ENCODE assay signal across 24 cellular contexts in genomic region chr1:52334906-52335528, GRCh38.
"Had no signal": no experiment of that assay in that cellular context is flagged by ENCODE, and none has a peak within 500 bp of the region (broad histone marks: within the 10 kb centered on the region; RNA-seq: fewer than 3 reads in every experiment).

No MANE protein-coding gene starts in this region.

- DNase-seq: activated CD4-positive, alpha-beta T cell treated with anti-CD3 and anti-CD28 coated beads for 48 hours; activated CD4-positive, alpha-beta T cell treated with anti-CD3 and anti-CD28 coated beads, Interleukin-2, amount 50 U/mL, for 4 hours; activated CD4-positive, CD25-positive, alpha-beta regulatory T cell treated with anti-CD3 and anti-CD28 coated beads, Interleukin-2, amount 50 U/mL, for 72 hours; activated CD8-positive, alpha-beta memory T cell treated with anti-CD3 and anti-CD28 coated beads, Interleukin-2, amount 50 U/mL, for 48 hours; activated CD8-positive, alpha-beta T cell treated with anti-CD3 and anti-CD28 coated beads, Interleukin-2, amount 10 ng/mL, durations not matched to agents 7 days and 5 days; activated naive CD4-positive, alpha-beta T cell treated with anti-CD3 and anti-CD28 coated beads, Interleukin-2, amount 50 U/mL, for 16 hours; activated naive CD8-positive, alpha-beta T cell treated with anti-CD3 and anti-CD28 coated beads, Interleukin-2, amount 10 ng/mL, durations not matched to agents 7 days and 5 days; activated T-cell treated with anti-CD3 and anti-CD28 coated beads, Interleukin-2, amount 50 U/mL, for 1 hour; adrenal gland; aorta; body of pancreas; central memory CD4-positive, alpha-beta T cell; MG63; NCI-H1105; NCI-H1436; NCI-H187; NCI-H2227 treated with DMSO at 0.1 percent for 48 hours; NCI-H446 treated with DMSO at 0.1 percent for 48 hours; NCI-H526 treated with DMSO at 0.1 percent for 48 hours; Peyer's patch; SHP77 treated with DMSO at 0.1 percent for 48 hours; T-helper 17 cell; T-helper 9 cell had no signal

- ATAC-seq: activated CD8-positive, alpha-beta T cell treated with anti-CD3 and anti-CD28 coated beads, Interleukin-2, amount 10 ng/mL, durations not matched to agents 7 days and 5 days; body of pancreas; T-helper 17 cell; WTC11 had no signal
